ENCODE assay signal across 19 cellular contexts in the genomic region with DNA sequence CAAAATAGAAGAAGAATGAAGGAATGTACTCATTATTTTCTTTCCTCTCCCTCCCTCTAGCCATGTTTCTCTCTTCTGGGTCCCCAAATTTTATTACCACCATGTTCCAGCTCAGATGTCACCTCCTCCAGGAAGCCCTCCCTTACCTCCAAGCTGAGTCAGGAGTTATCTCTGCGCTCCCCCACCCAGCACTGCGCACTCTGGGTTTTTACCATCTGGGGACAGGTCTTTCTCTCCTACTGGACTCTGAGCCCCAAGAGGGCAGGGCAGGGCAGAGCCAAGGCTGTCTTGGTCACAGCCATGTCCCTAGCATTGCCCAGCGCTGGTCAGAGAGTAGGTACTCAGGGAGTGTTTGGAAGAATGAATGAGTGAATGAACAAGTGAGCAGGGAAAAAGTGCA. TPM values are rescaled to one million over a fixed set of nuclear protein-coding genes. Genes with fewer than 3 reads are reported as not detected.
DNase-seq lines count a peak whose midpoint lies in the region; ATAC-seq and TF ChIP-seq lines count a peak whose summit lies in the region.
"Had no signal": no experiment of that assay in that cellular context is flagged by ENCODE, and none has a peak within 500 bp of the region (broad histone marks: within the 10 kb centered on the region; RNA-seq: fewer than 3 reads in every experiment).

No MANE protein-coding gene starts in this region.

- H3K36me3 ChIP-seq in ES-I3 (ENCODE audit: insufficient read depth, low read length) (no peaks in the 10 kb centered on the region), esophagus muscularis mucosa (no peaks in the 10 kb centered on the region)
- H3K36me3 ChIP-seq: sigmoid colon had no signal

- no peak for TF ChIP-seq EP300 in esophagus muscularis mucosa (IDR thresholded peaks at IDR 0.05)

- intact Hi-C loops in CD14-positive monocyte (cut with micrococcal nuclease): no loop called here
- intact Hi-C loops in activated CD8-positive, alpha-beta T cell treated with anti-CD3 and anti-CD28 coated beads for 36 hours (cut with micrococcal nuclease): no loop called here
- intact Hi-C loops in esophagus muscularis mucosa (cut with DNase I): no loop called here

- H3K9ac ChIP-seq in ES-I3 (ENCODE audit: low read depth, low read length): peak overlapping the region; percentile 39; the same call in 1 of the 2 replicates

- H3K4me1 ChIP-seq in ES-I3 (ENCODE audit: insufficient read depth, low read length) (peaks cover 23% of the 10 kb centered on the region), esophagus muscularis mucosa (peaks cover 14 to 43% (median 31%) of the 10 kb centered on the region in 4 donors)

- TF ChIP-seq CTCF in CD14-positive monocyte (IDR thresholded peaks at IDR 0.05) (no peak), esophagus muscularis mucosa (IDR thresholded peaks at IDR 0.05) (no peak)
- TF ChIP-seq CTCF in activated CD8-positive, alpha-beta T cell treated with anti-CD3 and anti-CD28 coated beads for 36 hours (IDR thresholded peaks at IDR 0.05): no peak

- H3K27me3 ChIP-seq in esophagus muscularis mucosa: peaks cover 0 to 10% (median 0%) of the 10 kb centered on the region in 4 donors
- H3K27me3 ChIP-seq: sigmoid colon had no signal

- no peak overlapping the region for H3K4me3 ChIP-seq in esophagus muscularis mucosa

- WGBS in esophagus muscularis mucosa: 94% methylated on average over 3 of the region's 3 CpGs

- H3K36me3 Mint-ChIP-seq in CD14-positive monocyte (peaks cover 0 to 3% of the 10 kb centered on the region in 2 donors), memory B cell (no peaks in the 10 kb centered on the region)
- peaks cover 14% of the 10 kb centered on the region for H3K36me3 Mint-ChIP-seq in activated CD8-positive, alpha-beta T cell treated with anti-CD3 and anti-CD28 coated beads for 36 hours (ENCODE audit: low read depth)

- H3K4me1 Mint-ChIP-seq in CD14-positive monocyte: peaks cover 37% of the 10 kb centered on the region
- peaks cover 21% of the 10 kb centered on the region for H3K4me1 Mint-ChIP-seq in activated CD8-positive, alpha-beta T cell treated with anti-CD3 and anti-CD28 coated beads for 36 hours (ENCODE audit: low read depth)
- H3K4me1 Mint-ChIP-seq in memory B cell: peaks cover 28% of the 10 kb centered on the region

- no peak for DNase-seq in CD14-positive monocyte (ENCODE audit: low spot score)
- DNase-seq in activated CD8-positive, alpha-beta T cell treated with anti-CD3 and anti-CD28 coated beads for 36 hours: no peak
- no peak for DNase-seq in memory B cell (ENCODE audit: low spot score in 2 of 2)
- no peak for DNase-seq in COLO668 (lab: John Stamatoyannopoulos, UW; ENCODE audit: unreplicated experiment)
- no peak for DNase-seq in glomerular visceral epithelial cell (ENCODE audit: extremely low spot score)
- no peak for DNase-seq in esophagus muscularis mucosa (ENCODE audit: extremely low spot score)
- DNase-seq: amniotic stem cell; cortex of kidney; KG1; left ventricle myocardium superior; NCI-H1436 treated with DMSO at 0.1 percent for 48 hours; NCI-H446; RPMI8226; sigmoid colon; stimulated activated CD4-positive, alpha-beta T cell treated with anti-CD3 and anti-CD28 coated beads, Interleukin-4, amount 100 ng/mL, for 24 hours; T1000 had no signal

- CTCF ChIA-PET in activated CD8-positive, alpha-beta T cell treated with anti-CD3 and anti-CD28 coated beads for 36 hours (lab: Charles Lee): interaction anchor here (0.8 to 5.4 kb wide), 4 partner anchors 11 to 97 kb away, joined by 3 to 68 read pairs (median 28); partner anchors contain the start of gene DACT3

- peaks cover 0 to 3% (median 0%) of the 10 kb centered on the region in 7 donors for H3K9me3 Mint-ChIP-seq in CD14-positive monocyte
- H3K9me3 Mint-ChIP-seq in activated CD8-positive, alpha-beta T cell treated with anti-CD3 and anti-CD28 coated beads for 36 hours: no peaks in the 10 kb centered on the region
- no peaks in the 10 kb centered on the region for H3K9me3 Mint-ChIP-seq in memory B cell

- H3K27me3 Mint-ChIP-seq in CD14-positive monocyte (ENCODE audit: low read depth in 3 of 3) (peaks cover 37 to 43% (median 40%) of the 10 kb centered on the region in 3 donors), memory B cell (peaks cover 6% of the 10 kb centered on the region)
- no peaks in the 10 kb centered on the region for H3K27me3 Mint-ChIP-seq in activated CD8-positive, alpha-beta T cell treated with anti-CD3 and anti-CD28 coated beads for 36 hours

- H3K27ac Mint-ChIP-seq in CD14-positive monocyte (peak overlapping the region in 5 of 7 donors; percentile 50 to 89 (median 74)), memory B cell (no peak overlapping the region)
- H3K27ac Mint-ChIP-seq in activated CD8-positive, alpha-beta T cell treated with anti-CD3 and anti-CD28 coated beads for 36 hours: peak overlapping the region; percentile 66

- TF ChIP-seq POLR2A in esophagus muscularis mucosa (IDR thresholded peaks at IDR 0.05; ENCODE audit: low read depth): no peak

- no peak overlapping the region for H3K27ac ChIP-seq in esophagus muscularis mucosa (replicated peaks in 1 of 4)
- H3K27ac ChIP-seq: C4-2B had no signal

- ATAC-seq in activated CD8-positive, alpha-beta T cell treated with anti-CD3 and anti-CD28 coated beads for 36 hours: no peak
- no peak for ATAC-seq in memory B cell (ENCODE audit: low read depth)
- no peak for ATAC-seq in GM18502 (IDR thresholded peaks at IDR 0.05; ENCODE audit: poor library complexity, unreplicated experiment)
- ATAC-seq: left ventricle myocardium superior had no signal

- H3K4me3 Mint-ChIP-seq in CD14-positive monocyte (peak overlapping the region in 1 of 2 donors; percentile 75), memory B cell (peak overlapping the region; percentile 67)
- peak overlapping the region; percentile 82 for H3K4me3 Mint-ChIP-seq in activated CD8-positive, alpha-beta T cell treated with anti-CD3 and anti-CD28 coated beads for 36 hours

- POLR2A ChIA-PET in activated CD8-positive, alpha-beta T cell treated with anti-CD3 and anti-CD28 coated beads for 36 hours (lab: Charles Lee): interaction anchor here (1.2 to 6.9 kb wide), 3 partner anchors 14 to 32 kb away, joined by 4 to 116 read pairs (median 19); partner anchors contain the start of genes CALM3 and PTGIR

- H3K9me3 ChIP-seq in ES-I3 (ENCODE audit: control insufficient read depth, insufficient read depth, low read length) (no peaks in the 10 kb centered on the region), esophagus muscularis mucosa (no peaks in the 10 kb centered on the region)
- H3K9me3 ChIP-seq: sigmoid colon had no signal

RNA-seq across cellular contexts. Expression of gene GNG8, which starts 2.9 kb away (rescaled TPM):
- polyA plus RNA-seq in CD14-positive monocyte: not detected
- 10 to 100 TPM; 33.0 to 45.4 TPM for total RNA-seq in activated CD8-positive, alpha-beta T cell treated with anti-CD3 and anti-CD28 coated beads for 36 hours
- total RNA-seq in esophagus muscularis mucosa: not detected
- total RNA-seq: left ventricle myocardium superior, sigmoid colon had no signal
- polyA plus RNA-seq: sigmoid colon had no signal

RNA-seq across cellular contexts. Expression of gene PTGIR, which starts 8.2 kb away (rescaled TPM):
- polyA plus RNA-seq in CD14-positive monocyte: 10 to 100 TPM; 12.8 to 14.1 TPM
- total RNA-seq in activated CD8-positive, alpha-beta T cell treated with anti-CD3 and anti-CD28 coated beads for 36 hours: 10 to 100 TPM; 45.4 to 48.8 TPM
- total RNA-seq in esophagus muscularis mucosa: 1 to 10 TPM; 5.9 to 9.1 (median 7.1) TPM

RNA-seq across cellular contexts. Expression of gene DACT3, which starts 27.9 kb away (rescaled TPM):
- under 1 TPM; 0.05 to 0.09 TPM for polyA plus RNA-seq in CD14-positive monocyte
- total RNA-seq in activated CD8-positive, alpha-beta T cell treated with anti-CD3 and anti-CD28 coated beads for 36 hours: 1 to 10 TPM; 5.8 to 6.1 TPM
- 100 to 1,000 TPM in 1 of 4 donors, 10 to 100 TPM in 3; 46.7 to 119 (median 65.1) TPM for total RNA-seq in esophagus muscularis mucosa

RNA-seq across cellular contexts. Expression of gene CALM3, which starts 32.0 kb away (rescaled TPM):
- 100 to 1,000 TPM; 165 to 177 TPM for polyA plus RNA-seq in CD14-positive monocyte
- total RNA-seq in activated CD8-positive, alpha-beta T cell treated with anti-CD3 and anti-CD28 coated beads for 36 hours: 100 to 1,000 TPM; 565 to 582 TPM
- total RNA-seq in esophagus muscularis mucosa: 100 to 1,000 TPM; 114 to 155 (median 129) TPM

Comparison
In these comparisons a context has a peak if more than half of its experiments do, and no peak if none do; other contexts are left out.
1. RNA of gene GNG8, which starts 2.9 kb away (total RNA-seq): 33.0 to 45.4 TPM in activated CD8-positive, alpha-beta T cell treated with anti-CD3 and anti-CD28 coated beads for 36 hours; not detected in esophagus muscularis mucosa; every median in the first group is over 10 times any median in the second.
2. RNA of gene PTGIR, which starts 8.2 kb away (total RNA-seq): 45.4 to 48.8 TPM in activated CD8-positive, alpha-beta T cell treated with anti-CD3 and anti-CD28 coated beads for 36 hours; 5.9 to 9.1 TPM in esophagus muscularis mucosa; every median in the first group is over 4 times any median in the second.
3. RNA of gene DACT3, which starts 27.9 kb away (total RNA-seq): 46.7 to 119 TPM in esophagus muscularis mucosa; 5.8 to 6.1 TPM in activated CD8-positive, alpha-beta T cell treated with anti-CD3 and anti-CD28 coated beads for 36 hours; every median in the first group is over 4 times any median in the second.